1 cellular context compared by ENCODE assay signal in genomic region chr12:88538697-88539096, GRCh38.
TF ChIP-seq lines count a peak whose summit lies in the region.

No MANE protein-coding gene starts in this region.

TF ChIP-seq in HCT116, 20 proteins besides CTCF, POLR2A, EP300 and RAD21 (continued from another document):
- TF ChIP-seq SP1 (IDR thresholded peaks at IDR 0.05; ENCODE audit: low read depth), result no peak
- no peak for TF ChIP-seq JUND (IDR thresholded peaks at IDR 0.05)
- no peak for TF ChIP-seq MAX (IDR thresholded peaks at IDR 0.05)
- no peak for TF ChIP-seq EZH2phosphoT487 (IDR thresholded peaks at IDR 0.05; ENCODE audit: borderline replicate concordance)
- TF ChIP-seq ZFX (IDR thresholded peaks at IDR 0.05), result no peak
- TF ChIP-seq FOSL1 (IDR thresholded peaks at IDR 0.05; ENCODE audit: low read depth), result no peak
- TF ChIP-seq REST (IDR thresholded peaks at IDR 0.05; ENCODE audit: low read depth), result no peak
- no peak for TF ChIP-seq YY1 (IDR thresholded peaks at IDR 0.05; ENCODE audit: extremely low read depth, insufficient replicate concordance, low read depth, low read length)
- TF ChIP-seq POLR2AphosphoS5 (IDR thresholded peaks at IDR 0.05; ENCODE audit: low read depth, low read length), result no peak
